Comparison of ENCODE assay signal across 8 cellular contexts in the genomic region with DNA sequence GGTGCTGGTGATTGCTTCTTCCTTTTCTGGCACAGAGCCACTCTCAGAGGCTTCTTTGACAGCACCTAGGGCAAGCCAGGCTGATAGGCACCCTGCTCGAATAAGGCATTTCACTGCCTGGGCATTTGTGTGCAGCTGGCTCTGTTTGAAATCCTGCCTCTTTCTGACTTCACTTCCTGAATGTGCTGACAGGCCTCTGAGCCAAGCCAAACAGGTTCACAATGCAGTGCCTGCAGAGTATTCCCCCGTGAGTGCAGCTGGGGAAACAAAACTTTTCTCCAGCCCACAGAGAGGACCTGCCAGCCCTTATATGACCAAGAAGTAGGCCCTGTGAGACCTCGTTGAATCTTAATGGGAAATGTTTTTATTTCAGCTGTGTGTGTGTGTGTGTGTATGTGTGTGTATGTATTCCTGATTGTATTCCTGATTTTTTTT. TPM values are rescaled to one million over a fixed set of nuclear protein-coding genes. Genes with fewer than 3 reads are reported as not detected.
A peak's percentile ranks its signal among the peaks of the same experiment; 100 is the strongest.
DNase-seq lines count a peak whose midpoint lies in the region; ATAC-seq and TF ChIP-seq lines count a peak whose summit lies in the region.

No MANE protein-coding gene starts in this region.

- no peak overlapping the region for H3K4me3 Mint-ChIP-seq in activated naive CD8-positive, alpha-beta T cell treated with anti-CD3 and anti-CD28 coated beads, Interleukin-2, amount 50 U/mL, for 24 hours

- H3K27ac Mint-ChIP-seq in activated naive CD8-positive, alpha-beta T cell treated with anti-CD3 and anti-CD28 coated beads, Interleukin-2, amount 50 U/mL, for 24 hours: no peak overlapping the region

- no peaks in the 10 kb centered on the region for H3K27me3 Mint-ChIP-seq in activated naive CD8-positive, alpha-beta T cell treated with anti-CD3 and anti-CD28 coated beads, Interleukin-2, amount 50 U/mL, for 24 hours

- DNase-seq in Daoy (ENCODE audit: low read depth): peak; percentile 78
- peak; percentile 83 for DNase-seq in NCI-H1092 (lab: John Stamatoyannopoulos, UW)
- DNase-seq in astrocyte of the spinal cord (ENCODE audit: low read depth, low spot score): peak; percentile 92
- peak; percentile 50 for DNase-seq in left kidney (ENCODE audit: low read depth, low spot score)
- peak; percentile 71 for DNase-seq in ureter (ENCODE audit: low spot score)
- DNase-seq in activated CD8-positive, alpha-beta memory T cell treated with anti-CD3 and anti-CD28 coated beads, Interleukin-2, amount 50 U/mL, for 4 hours: no peak
- DNase-seq in activated naive CD8-positive, alpha-beta T cell treated with anti-CD3 and anti-CD28 coated beads, Interleukin-2, amount 50 U/mL, for 24 hours: no peak

- no peak overlapping the region for H3K4me3 ChIP-seq in astrocyte of the spinal cord (ENCODE audit: low read depth, low read length)

- TF ChIP-seq CTCF in astrocyte of the spinal cord (IDR thresholded peaks at IDR 0.05; ENCODE audit: low read depth, low read length): no peak

- H3K4me1 Mint-ChIP-seq in activated naive CD8-positive, alpha-beta T cell treated with anti-CD3 and anti-CD28 coated beads, Interleukin-2, amount 50 U/mL, for 24 hours: peaks cover 12% of the 10 kb centered on the region

- in situ Hi-C loops in astrocyte of the spinal cord (cut with HindIII; ENCODE audit: low sequenced_read_pairs): no loop called here

- no peaks in the 10 kb centered on the region for H3K36me3 Mint-ChIP-seq in activated naive CD8-positive, alpha-beta T cell treated with anti-CD3 and anti-CD28 coated beads, Interleukin-2, amount 50 U/mL, for 24 hours (ENCODE audit: low read depth)

- H3K9me3 Mint-ChIP-seq in activated naive CD8-positive, alpha-beta T cell treated with anti-CD3 and anti-CD28 coated beads, Interleukin-2, amount 50 U/mL, for 24 hours: no peaks in the 10 kb centered on the region

- peak; percentile 80 for ATAC-seq in GM21737 (IDR thresholded peaks at IDR 0.05; ENCODE audit: unreplicated experiment)
- ATAC-seq in activated naive CD8-positive, alpha-beta T cell treated with anti-CD3 and anti-CD28 coated beads, Interleukin-2, amount 50 U/mL, for 24 hours: no peak

RNA-seq across cellular contexts. Expression of a gene that starts 10.4 kb away (rescaled TPM):
- 161 and 165 TPM in 2 replicates for total RNA-seq in Daoy (2014; rRNA removed; shearing (Covaris generic))
- total RNA-seq in ureter: 37.9 TPM

Comparison
In these comparisons a context has a peak if more than half of its experiments do, and no peak if none do; other contexts are left out.
1. DNase-seq: peak in Daoy (single experiment), NCI-H1092 (single experiment), astrocyte of the spinal cord (single experiment), left kidney (single experiment) and ureter (single experiment); none in activated CD8-positive, alpha-beta memory T cell treated with anti-CD3 and anti-CD28 coated beads, Interleukin-2, amount 50 U/mL, for 4 hours (single experiment) and activated naive CD8-positive, alpha-beta T cell treated with anti-CD3 and anti-CD28 coated beads, Interleukin-2, amount 50 U/mL, for 24 hours (single experiment).